30 cellular contexts compared by ENCODE assay signal in genomic region chr2:97961534-97961933, GRCh38. TPM values are rescaled to one million over a fixed set of nuclear protein-coding genes. Genes with fewer than 3 reads are reported as not detected.
DNase-seq lines count a peak whose midpoint lies in the region; ATAC-seq, FAIRE-seq and TF ChIP-seq lines count a peak whose summit lies in the region.
"Had no signal": no experiment of that assay in that cellular context is flagged by ENCODE, and none has a peak within 500 bp of the region (broad histone marks: within the 10 kb centered on the region; RNA-seq: fewer than 3 reads in every experiment).

No MANE protein-coding gene starts in this region.

- CTCF ChIA-PET in GM12878 (lab: Yijun Ruan, JAX): interaction anchor here (0.6 to 2.5 kb wide), 4 partner anchors 9 to 226 kb away, joined by 3 to 6 read pairs (median 4); no protein-coding TSS in a partner anchor

- intact Hi-C loops in GM12878 (cut with micrococcal nuclease; ENCODE audit: unreplicated experiment): loop anchor here (10.0 kb wide), 1 partner anchor 123 kb away; the partner anchor contains the start of gene VWA3B

- DNase-seq in GM12878 (ENCODE audit: low read depth, low spot score) (peak; percentile 65), OCI-M1 (lab: John Stamatoyannopoulos, UW) (no peak), A172 (ENCODE audit: low spot score) (no peak)
- no peak for DNase-seq in naive thymus-derived CD8-positive, alpha-beta T cell
- DNase-seq: activated CD4-positive, alpha-beta T cell treated with anti-CD3 and anti-CD28 coated beads for 48 hours; activated T-cell treated with anti-CD3 and anti-CD28 coated beads, Interleukin-2, amount 50 U/mL, for 48 hours; dermis blood vessel endothelial cell; DMS53; esophagus squamous epithelium; foreskin melanocyte; GDM1; NCI-H187; NCI-H2171 treated with DMSO at 0.1 percent for 48 hours; NCI-H510A treated with DMSO at 0.1 percent for 48 hours; SHP77; stimulated activated CD4-positive, alpha-beta T cell treated with anti-CD3 and anti-CD28 coated beads, Interleukin-1b, Interleukin-23, amount 100 ng/mL, for 48 hours had no signal

- no peaks in the 10 kb centered on the region; the same call in 2 of the 3 replicates for H3K9me3 ChIP-seq in GM12878 (replicated peaks; ENCODE audit: control insufficient read depth, insufficient read depth, low read length)
- H3K9me3 ChIP-seq: esophagus squamous epithelium, HAP-1, right atrium auricular region, tibial nerve had no signal

- no peaks in the 10 kb centered on the region for H3K27me3 Mint-ChIP-seq in naive thymus-derived CD8-positive, alpha-beta T cell
- H3K27me3 Mint-ChIP-seq: central memory CD8-positive, alpha-beta T cell had no signal

- peaks cover 2% of the 10 kb centered on the region; the same call in 1 of the 2 replicates for H4K20me1 ChIP-seq in GM12878 (ENCODE audit: control insufficient read depth, insufficient read depth)

- no peaks in the 10 kb centered on the region for H3K36me3 ChIP-seq in GM12878 (ENCODE audit: control insufficient read depth in 2 of 2, insufficient read depth in 2 of 2, low read length in 1 of 2)
- H3K36me3 ChIP-seq: BLaER1, esophagus squamous epithelium, HAP-1, right atrium auricular region, tibial nerve had no signal

- no peaks in the 10 kb centered on the region for H3K27me3 ChIP-seq in GM12878 (replicated peaks in 1 of 2; ENCODE audit: control insufficient read depth in 2 of 2, insufficient read depth in 2 of 2, low read length in 1 of 2)
- H3K27me3 ChIP-seq: BLaER1, esophagus squamous epithelium, hepatocyte, right atrium auricular region, tibial nerve had no signal

- H3K4me1 ChIP-seq in GM12878 (ENCODE audit: control insufficient read depth, insufficient read depth, low read length): peaks cover 15% of the 10 kb centered on the region; the same call in 1 of the 2 replicates

- peaks cover 26 to 85% (median 70%) of the 10 kb centered on the region in 4 donors for H3K4me1 Mint-ChIP-seq in naive thymus-derived CD8-positive, alpha-beta T cell

- peaks cover 0 to 1% (median 0%) of the 10 kb centered on the region in 9 donors for H3K9me3 Mint-ChIP-seq in naive thymus-derived CD8-positive, alpha-beta T cell
- H3K9me3 Mint-ChIP-seq: central memory CD8-positive, alpha-beta T cell had no signal

- no peak for TF ChIP-seq CTCF in GM12878 (IDR thresholded peaks at IDR 0.05 in 2 of 3, conservative IDR thresholded peaks at IDR 0.05 in 1 of 3; ENCODE audit: control insufficient read depth in 2 of 3, extremely low read depth in 1 of 3, insufficient read depth in 1 of 3, low read depth in 3 of 3, low read length in 3 of 3)

- TF ChIP-seq POLR2A in GM12878 (IDR thresholded peaks at IDR 0.05; ENCODE audit: low read depth, low read length): no peak

- no peak for TF ChIP-seq RAD21 in GM12878 (IDR thresholded peaks at IDR 0.05; ENCODE audit: insufficient read depth, low read depth, low read length)

- peaks cover 0 to 7% (median 0%) of the 10 kb centered on the region in 3 donors for H3K36me3 Mint-ChIP-seq in naive thymus-derived CD8-positive, alpha-beta T cell

- H3K79me2 ChIP-seq in GM12878 (ENCODE audit: control insufficient read depth, insufficient read depth, low read length): peaks cover 50% of the 10 kb centered on the region

- no peak overlapping the region for H3K27ac Mint-ChIP-seq in naive thymus-derived CD8-positive, alpha-beta T cell

- SMC1A ChIA-PET in GM12878 (lab: Charles Lee; ENCODE audit: uncharacterized antibody, unreplicated experiment): interaction anchor here (0.7 to 3.7 kb wide), 8 partner anchors 10 to 91 kb away, joined by 3 to 35 read pairs (median 12); no protein-coding TSS in a partner anchor

- peak in 1 of 2 experiments; percentile 53; a peak in 1 of 4 replicates for TF ChIP-seq EP300 in GM12878 (IDR thresholded peaks at IDR 0.05; ENCODE audit: borderline replicate concordance in 1 of 2, control insufficient read depth in 1 of 2, low read depth in 2 of 2, low read length in 2 of 2)

- no peak overlapping the region for H3K4me3 Mint-ChIP-seq in naive thymus-derived CD8-positive, alpha-beta T cell
- H3K4me3 Mint-ChIP-seq: central memory CD8-positive, alpha-beta T cell had no signal

- POLR2A ChIA-PET in GM12878 (lab: Charles Lee): interaction anchor here (0.8 to 1.4 kb wide), 4 partner anchors 9 to 45 kb away, joined by 3 to 4 read pairs (median 3); no protein-coding TSS in a partner anchor
- POLR2A ChIA-PET in naive thymus-derived CD8-positive, alpha-beta T cell (lab: Charles Lee): no interaction called here

- no peak for FAIRE-seq in GM12878 (lab: Jason Lieb, UNC)

- peak overlapping the region; percentile 11; the same call in 1 of the 2 replicates for H3K4me2 ChIP-seq in GM12878 (ENCODE audit: control insufficient read depth, insufficient read depth)
- H3K4me2 ChIP-seq: BLaER1, hepatocyte, smooth muscle cell had no signal

- BruUV-seq in GM12878 (replicated peaks; lab: Mats Ljungman, UMichigan): no TSS peak

- H2AFZ ChIP-seq in GM12878 (ENCODE audit: control insufficient read depth, low read depth, low read length): no peak overlapping the region
- H2AFZ ChIP-seq: hepatocyte, parathyroid adenoma had no signal

- no peak overlapping the region for H3K27ac ChIP-seq in GM12878 (ENCODE audit: control insufficient read depth, insufficient read depth)
- H3K27ac ChIP-seq: BLaER1, esophagus squamous epithelium, hepatocyte, parathyroid adenoma, right atrium auricular region, tibial nerve, VCaP had no signal

- no peak overlapping the region for H3K9ac ChIP-seq in GM12878 (ENCODE audit: control insufficient read depth, insufficient read depth, low read length)
- H3K9ac ChIP-seq: BLaER1, parathyroid adenoma had no signal

- RAD21 ChIA-PET in GM12878 (lab: Charles Lee; ENCODE audit: unreplicated experiment): interaction anchor here (1.1 to 4.4 kb wide), 8 partner anchors 9 to 91 kb away, joined by 5 to 22 read pairs (median 8); no protein-coding TSS in a partner anchor

- peak; percentile 49 for ATAC-seq in GM18502 (IDR thresholded peaks at IDR 0.05; ENCODE audit: poor library complexity, unreplicated experiment)
- peak; percentile 49 for ATAC-seq in GM19395 (IDR thresholded peaks at IDR 0.05; ENCODE audit: unreplicated experiment)
- peak; percentile 47 for ATAC-seq in HG03175 (IDR thresholded peaks at IDR 0.05; ENCODE audit: unreplicated experiment)
- ATAC-seq in GM12878: peak; percentile 69
- no peak for ATAC-seq in naive thymus-derived CD8-positive, alpha-beta T cell
- ATAC-seq: Panc1 had no signal

- in situ Hi-C loops in GM12878 (cut with MboI): no loop called here

- H3K4me3 ChIP-seq in GM12878: no peak overlapping the region
- H3K4me3 ChIP-seq: BLaER1, esophagus squamous epithelium, HAP-1, hepatocyte, lung, right atrium auricular region, smooth muscle cell, tibial nerve had no signal

- WGBS in GM12878 (ENCODE audit: insufficient coverage, insufficient replicate concordance, low lambda C conversion rate, missing lambda C conversion rate): 15% methylated on average over 5 of the region's 5 CpGs

TF ChIP-seq in GM12878, 131 proteins besides CTCF, POLR2A, EP300 and RAD21 (continues in another document):
- TF ChIP-seq ZNF24 (IDR thresholded peaks at IDR 0.05): no peak
- peak; percentile 48 for TF ChIP-seq SKIL (IDR thresholded peaks at IDR 0.05; ENCODE audit: low read depth, poor library complexity, severe bottlenecking)
- no peak for TF ChIP-seq JUND (IDR thresholded peaks at IDR 0.05; ENCODE audit: low read depth, low read length)
- no peak for TF ChIP-seq MAX (IDR thresholded peaks at IDR 0.05; ENCODE audit: low read depth, low read length)

RNA-seq across cellular contexts. Expression of gene TMEM131, which starts 34.2 kb away (rescaled TPM):
- 305 and 317 TPM in 2 replicates for total RNA-seq in GM12878 (2013; cell fraction: nucleolus; rRNA removed)
- total RNA-seq in GM12878 (2014; rRNA removed) (17.0 and 17.3 TPM in 2 replicates), GM12878 (2014; rRNA removed; fragmentation: Illumina TruSeq; extraction: Trizol) (24.1 and 24.4 TPM in 2 replicates), GM12878 (2021) (46.8 and 48.2 TPM in 2 replicates)
- 17.6 TPM for polyA plus RNA-seq in GM12878 (2011; ENCODE audit: low read depth)
- polyA plus RNA-seq in GM12878 (2011; rRNA removed) (24.0 and 28.9 TPM in 2 replicates), GM12878 (2014; fragmentation: Illumina TruSeq; extraction: Trizol) (47.3 and 65.5 TPM in 2 replicates), GM12878 (2014; fragmentation: Nextera tagmentation; extraction: Ambion mirVana) (1 to 10 TPM; 6.0 to 8.1 TPM), GM12878 (2014; rRNA removed) (27.7 and 30.3 TPM in 2 replicates), GM12878 (2016; fragmentation: Nextera tagmentation; extraction: Ambion mirVana) (10 to 100 TPM in 1 of 2 experiments, 1 to 10 TPM in 1; 8.4 to 22.3 TPM)
- 15.7 and 18.7 TPM in 2 replicates for polyA plus RNA-seq in GM12878 (2011; cell fraction: cytosol; rRNA removed)
- 85.3 and 85.6 TPM in 2 replicates for polyA plus RNA-seq in GM12878 (2011; cell fraction: nucleus; rRNA removed)
- polyA plus RNA-seq in GM12878 (2012): 26.0 and 29.7 TPM in 2 replicates
- 39.7 and 51.5 TPM in 2 replicates for polyA minus RNA-seq in GM12878 (2011; rRNA and poly(A)+ RNA removed)
- polyA minus RNA-seq in GM12878 (2011; cell fraction: cytosol; rRNA and poly(A)+ RNA removed): 13.6 and 20.6 TPM in 2 replicates
- polyA minus RNA-seq in GM12878 (2011; cell fraction: nucleus; rRNA and poly(A)+ RNA removed): 61.7 and 86.0 TPM in 2 replicates
- 10 to 100 TPM; 51.6 to 61.4 TPM for total RNA-seq in naive thymus-derived CD8-positive, alpha-beta T cell
- 10 to 100 TPM; 11.4 to 18.1 (median 17.5) TPM for polyA plus RNA-seq in naive thymus-derived CD8-positive, alpha-beta T cell
- total RNA-seq in A172 (2014; rRNA removed; shearing (Covaris generic)): 13.6 and 21.9 TPM in 2 replicates

Comparison
In these comparisons a context has a peak if more than half of its experiments do, and no peak if none do; other contexts are left out.
1. ATAC-seq: peak in GM18502 (single experiment), GM19395 (single experiment), HG03175 (single experiment) and GM12878 (single experiment); none in naive thymus-derived CD8-positive, alpha-beta T cell (0 of 2).